In genomic region chr2:45168731-45169338, GRCh38 we compare ENCODE assay signal across 8 cellular contexts.
DNase-seq lines count a peak whose midpoint lies in the region; ATAC-seq and TF ChIP-seq lines count a peak whose summit lies in the region.

No MANE protein-coding gene starts in this region.

- peak; percentile 60 for DNase-seq in ACHN
- peak; percentile 77 for DNase-seq in H7
- no peak for DNase-seq in T-helper 2 cell treated with Interferon-gamma antibody and Interleukin-4, amounts not matched to agents 5 μg/mL and 100 μg/mL, for 36 hours (ENCODE audit: low spot score)
- DNase-seq in foreskin keratinocyte, result peak in 1 of 2 donors; percentile 5
- DNase-seq in retinal pigment epithelial cell (ENCODE audit: low read depth), result no peak
- no peak for DNase-seq in GM19238 (ENCODE audit: insufficient read length, low spot score)

- H3K9me3 Mint-ChIP-seq in T-helper 2 cell treated with Interferon-gamma antibody and Interleukin-4, amounts not matched to agents 5 μg/mL and 100 μg/mL, for 36 hours, result no peaks in the 10 kb centered on the region

- peak overlapping the region; percentile 51 for H3K4me3 ChIP-seq in H7 (ENCODE audit: insufficient read depth, low read depth, low read length)
- H3K4me3 ChIP-seq in retinal pigment epithelial cell (ENCODE audit: low read length), result peak overlapping the region; percentile 45

- peaks cover 79% of the 10 kb centered on the region for H3K27me3 Mint-ChIP-seq in T-helper 2 cell treated with Interferon-gamma antibody and Interleukin-4, amounts not matched to agents 5 μg/mL and 100 μg/mL, for 36 hours (ENCODE audit: low read depth)

- TF ChIP-seq CTCF in foreskin keratinocyte (conservative IDR thresholded peaks at IDR 0.05), result no peak
- TF ChIP-seq CTCF in retinal pigment epithelial cell (conservative IDR thresholded peaks at IDR 0.05; ENCODE audit: low read depth, low read length), result no peak

- H3K36me3 Mint-ChIP-seq in T-helper 2 cell treated with Interferon-gamma antibody and Interleukin-4, amounts not matched to agents 5 μg/mL and 100 μg/mL, for 36 hours (ENCODE audit: low read depth), result no peaks in the 10 kb centered on the region

- no peaks in the 10 kb centered on the region for H3K36me3 ChIP-seq in H7 (replicated peaks; ENCODE audit: control insufficient read depth, insufficient read depth, low read length)

- in situ Hi-C loops in ACHN (cut with HindIII; ENCODE audit: low pct_ligation_motif_present, low pct_unique_long_range_greater_than_20kb, low sequenced_read_pairs), result no loop called here

- peak overlapping the region; percentile 74 for H3K4me3 Mint-ChIP-seq in T-helper 2 cell treated with Interferon-gamma antibody and Interleukin-4, amounts not matched to agents 5 μg/mL and 100 μg/mL, for 36 hours

- no peak overlapping the region for H3K27ac Mint-ChIP-seq in T-helper 2 cell treated with Interferon-gamma antibody and Interleukin-4, amounts not matched to agents 5 μg/mL and 100 μg/mL, for 36 hours

- H3K27ac ChIP-seq in foreskin keratinocyte, result no peak overlapping the region

- peaks cover 2% of the 10 kb centered on the region for H3K4me1 Mint-ChIP-seq in T-helper 2 cell treated with Interferon-gamma antibody and Interleukin-4, amounts not matched to agents 5 μg/mL and 100 μg/mL, for 36 hours (ENCODE audit: low read depth)

- H3K27me3 ChIP-seq in H7 (ENCODE audit: control insufficient read depth, insufficient read depth, low read length) (peaks cover 50% of the 10 kb centered on the region), foreskin keratinocyte (peaks cover 90% of the 10 kb centered on the region)

- no peaks in the 10 kb centered on the region for H3K4me1 ChIP-seq in foreskin keratinocyte

- ATAC-seq in foreskin keratinocyte (peak; percentile 15), HG03520 (IDR thresholded peaks at IDR 0.05; ENCODE audit: unreplicated experiment) (no peak), HG03280 (IDR thresholded peaks at IDR 0.05; ENCODE audit: unreplicated experiment) (no peak)

Comparison
In these comparisons a context has a peak if more than half of its experiments do, and no peak if none do; other contexts are left out.
1. DNase-seq: peak in ACHN (single experiment) and H7 (single experiment); none in T-helper 2 cell treated with Interferon-gamma antibody and Interleukin-4, amounts not matched to agents 5 μg/mL and 100 μg/mL, for 36 hours (single experiment), retinal pigment epithelial cell (single experiment) and GM19238 (single experiment).